Comparison of ENCODE assay signal across 16 cellular contexts in genomic region chr6:80622641-80623040, GRCh38.
DNase-seq lines count a peak whose midpoint lies in the region; ATAC-seq and TF ChIP-seq lines count a peak whose summit lies in the region.
"Had no signal": no experiment of that assay in that cellular context is flagged by ENCODE, and none has a peak within 500 bp of the region (broad histone marks: within the 10 kb centered on the region; RNA-seq: fewer than 3 reads in every experiment).

No MANE protein-coding gene starts in this region.

- intact Hi-C loops in Right ventricle myocardium inferior (cut with DNase I) = no loop called here

- H3K27ac ChIP-seq in right atrium auricular region = no peak overlapping the region
- H3K27ac ChIP-seq in upper lobe of left lung = no peak overlapping the region
- H3K27ac ChIP-seq: breast epithelium, parathyroid adenoma had no signal

- H3K9me3 ChIP-seq in right atrium auricular region (peaks cover 0 to 27% of the 10 kb centered on the region in 2 donors), upper lobe of left lung (peaks cover 0 to 3% (median 0%) of the 10 kb centered on the region in 4 donors)

- no peak for TF ChIP-seq POLR2A in upper lobe of left lung (IDR thresholded peaks at IDR 0.05)

- H3K27me3 ChIP-seq in right atrium auricular region (no peaks in the 10 kb centered on the region), upper lobe of left lung (no peaks in the 10 kb centered on the region)
- H3K27me3 ChIP-seq: breast epithelium had no signal

- H3K36me3 ChIP-seq in right atrium auricular region (no peaks in the 10 kb centered on the region), upper lobe of left lung (no peaks in the 10 kb centered on the region)
- H3K36me3 ChIP-seq: breast epithelium had no signal

- TF ChIP-seq CTCF in right atrium auricular region (IDR thresholded peaks at IDR 0.05) = no peak
- TF ChIP-seq CTCF in upper lobe of left lung (IDR thresholded peaks at IDR 0.05) = no peak
- TF ChIP-seq CTCF in GM10266 (IDR thresholded peaks at IDR 0.05; ENCODE audit: control insufficient read depth, insufficient read depth, low read depth, missing control alignments) = no peak

- peak; percentile 89 for ATAC-seq in Right ventricle myocardium inferior
- peak; percentile 99 for ATAC-seq in left lobe of liver
- peak; percentile 38 to 63 for ATAC-seq in upper lobe of left lung (ENCODE audit: low FRiP score in 2 of 2)
- ATAC-seq in HG03354 (IDR thresholded peaks at IDR 0.05; ENCODE audit: poor library complexity, severe bottlenecking, unreplicated experiment) = no peak
- ATAC-seq: activated naive CD4-positive, alpha-beta T cell treated with anti-CD3 and anti-CD28 coated beads, Interleukin-2, amount 50 U/mL, for 72 hours had no signal

- no peak for TF ChIP-seq EP300 in upper lobe of left lung (IDR thresholded peaks at IDR 0.05)

- DNase-seq in Right ventricle myocardium inferior (ENCODE audit: missing footprints) (peak; percentile 74), right atrium auricular region (ENCODE audit: low spot score) (no peak), astrocyte of the hippocampus (ENCODE audit: low read depth, low spot score) (peak; percentile 45), left lobe of liver (ENCODE audit: low spot score) (peak; percentile 91), upper lobe of left lung (peak in 1 of 2 donors; percentile 81), GM10266 (ENCODE audit: extremely low spot score) (no peak), NCI-H82 (lab: John Stamatoyannopoulos, UW) (no peak)
- DNase-seq: activated T-cell treated with anti-CD3 and anti-CD28 coated beads, Interleukin-2, amount 50 U/mL, for 24 hours; hippocampal formation; kidney glomerular epithelial cell; NCI-H1694 treated with DMSO at 0.1 percent for 48 hours; NCI-H748 treated with DMSO at 0.1 percent for 48 hours had no signal

- H3K4me1 ChIP-seq in right atrium auricular region = no peaks in the 10 kb centered on the region
- no peaks in the 10 kb centered on the region for H3K4me1 ChIP-seq in upper lobe of left lung
- H3K4me1 ChIP-seq: breast epithelium, parathyroid adenoma had no signal

- 40 to 53% methylated on average over 1 of the region's 1 CpG for WGBS in upper lobe of left lung, 2 donors

- H3K4me3 ChIP-seq in right atrium auricular region (no peak overlapping the region), upper lobe of left lung (no peak overlapping the region)
- H3K4me3 ChIP-seq: breast epithelium had no signal

Comparison
In these comparisons a context has a peak if more than half of its experiments do, and no peak if none do; other contexts are left out.
1. DNase-seq: peak in Right ventricle myocardium inferior (single experiment), astrocyte of the hippocampus (single experiment) and left lobe of liver (single experiment); none in right atrium auricular region (single experiment), GM10266 (single experiment) and NCI-H82 (single experiment).